In genomic region chr6:169719117-169719516, GRCh38 we compare ENCODE assay signal across 1 cellular context.
TF ChIP-seq lines count a peak whose summit lies in the region.

No MANE protein-coding gene starts in this region.

TF ChIP-seq in IMR-90, 13 proteins besides CTCF, POLR2A, EP300 and RAD21:
- TF ChIP-seq MAZ (IDR thresholded peaks at IDR 0.05; ENCODE audit: borderline replicate concordance, low read depth, low read length) (no peak), FOS (IDR thresholded peaks at IDR 0.05; ENCODE audit: low read depth, low read length) (no peak), NFE2L2 (IDR thresholded peaks at IDR 0.05; ENCODE audit: low read depth, low read length) (no peak), CHD1 (IDR thresholded peaks at IDR 0.05; ENCODE audit: low read depth, low read length) (no peak), RFX5 (IDR thresholded peaks at IDR 0.05; ENCODE audit: low read depth, low read length) (no peak), SMC3 (IDR thresholded peaks at IDR 0.05; ENCODE audit: low read depth, low read length) (no peak), MXI1 (IDR thresholded peaks at IDR 0.05; ENCODE audit: borderline replicate concordance, low read depth, low read length) (no peak), RCOR1 (IDR thresholded peaks at IDR 0.05; ENCODE audit: insufficient replicate concordance, low read length) (no peak), BHLHE40 (IDR thresholded peaks at IDR 0.05; ENCODE audit: low read depth, low read length) (no peak), MAFK (IDR thresholded peaks at IDR 0.05; ENCODE audit: low read depth, low read length) (no peak)
- TF ChIP-seq, protein P1, sequence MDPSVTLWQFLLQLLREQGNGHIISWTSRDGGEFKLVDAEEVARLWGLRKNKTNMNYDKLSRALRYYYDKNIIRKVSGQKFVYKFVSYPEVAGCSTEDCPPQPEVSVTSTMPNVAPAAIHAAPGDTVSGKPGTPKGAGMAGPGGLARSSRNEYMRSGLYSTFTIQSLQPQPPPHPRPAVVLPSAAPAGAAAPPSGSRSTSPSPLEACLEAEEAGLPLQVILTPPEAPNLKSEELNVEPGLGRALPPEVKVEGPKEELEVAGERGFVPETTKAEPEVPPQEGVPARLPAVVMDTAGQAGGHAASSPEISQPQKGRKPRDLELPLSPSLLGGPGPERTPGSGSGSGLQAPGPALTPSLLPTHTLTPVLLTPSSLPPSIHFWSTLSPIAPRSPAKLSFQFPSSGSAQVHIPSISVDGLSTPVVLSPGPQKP (IDR thresholded peaks at IDR 0.05; ENCODE audit: borderline replicate concordance, low read depth, low read length) = no peak
- TF ChIP-seq, protein P2, sequence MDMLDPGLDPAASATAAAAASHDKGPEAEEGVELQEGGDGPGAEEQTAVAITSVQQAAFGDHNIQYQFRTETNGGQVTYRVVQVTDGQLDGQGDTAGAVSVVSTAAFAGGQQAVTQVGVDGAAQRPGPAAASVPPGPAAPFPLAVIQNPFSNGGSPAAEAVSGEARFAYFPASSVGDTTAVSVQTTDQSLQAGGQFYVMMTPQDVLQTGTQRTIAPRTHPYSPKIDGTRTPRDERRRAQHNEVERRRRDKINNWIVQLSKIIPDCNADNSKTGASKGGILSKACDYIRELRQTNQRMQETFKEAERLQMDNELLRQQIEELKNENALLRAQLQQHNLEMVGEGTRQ (IDR thresholded peaks at IDR 0.05; ENCODE audit: low read depth, low read length) = no peak
